16 cellular contexts compared by ENCODE assay signal in genomic region chrX:97882306-97882705, GRCh38.
"Had no signal": no experiment of that assay in that cellular context is flagged by ENCODE, and none has a peak within 500 bp of the region (broad histone marks: within the 10 kb centered on the region; RNA-seq: fewer than 3 reads in every experiment).

No MANE protein-coding gene starts in this region.

- H3K36me3 Mint-ChIP-seq: activated naive CD8-positive, alpha-beta T cell; stimulated activated effector memory CD8-positive, alpha-beta T cell treated with anti-CD3 and anti-CD28 coated beads, Interleukin-12 subunit alpha, Interleukin-12 subunit beta, amount 100 ng/mL, for 72 hours had no signal

- DNase-seq: activated CD4-positive, alpha-beta T cell treated with anti-CD3 and anti-CD28 coated beads, Interleukin-2, amount 50 U/mL, for 48 hours; activated gamma-delta T cell treated with Interleukin-2 at 50 U/mL for 16 hours; activated T-cell treated with anti-CD3 and anti-CD28 coated beads for 4 hours; amniotic stem cell; heart right ventricle; mesenchymal stem cell; sigmoid colon; stimulated activated CD4-positive, alpha-beta T cell treated with anti-CD3 and anti-CD28 coated beads, Interleukin-4, amount 100 ng/mL, for 24 hours; stomach; SW 1271; T-helper 2 cell had no signal

- H3K27me3 Mint-ChIP-seq: activated naive CD8-positive, alpha-beta T cell had no signal

- H3K4me3 Mint-ChIP-seq: activated naive CD8-positive, alpha-beta T cell; activated T-helper 1 cell treated with anti-CD3 and anti-CD28 coated beads, Interleukin-12 subunit alpha, Interleukin-12 subunit beta, Interleukin-2, Interleukin-4 antibody, amounts not matched to agents 30 ng/mL and 10 ng/mL and 1 ng/mL, durations not matched to agents 14 hours and 24 hours and 36 hours; nephron; stimulated activated effector memory CD8-positive, alpha-beta T cell treated with anti-CD3 and anti-CD28 coated beads, Interleukin-12 subunit alpha, Interleukin-12 subunit beta, amount 100 ng/mL, for 72 hours had no signal

- H3K27ac Mint-ChIP-seq: activated naive CD8-positive, alpha-beta T cell; activated T-helper 1 cell treated with anti-CD3 and anti-CD28 coated beads, Interleukin-12 subunit alpha, Interleukin-12 subunit beta, Interleukin-2, Interleukin-4 antibody, amounts not matched to agents 30 ng/mL and 10 ng/mL and 1 ng/mL, durations not matched to agents 14 hours and 24 hours and 36 hours; nephron; stimulated activated effector memory CD8-positive, alpha-beta T cell treated with anti-CD3 and anti-CD28 coated beads, Interleukin-12 subunit alpha, Interleukin-12 subunit beta, amount 100 ng/mL, for 72 hours had no signal

- H3K4me3 ChIP-seq: cardiac muscle cell, heart right ventricle, sigmoid colon, stomach had no signal

- H3K4me1 Mint-ChIP-seq: nephron; stimulated activated effector memory CD8-positive, alpha-beta T cell treated with anti-CD3 and anti-CD28 coated beads, Interleukin-12 subunit alpha, Interleukin-12 subunit beta, amount 100 ng/mL, for 72 hours had no signal

- ATAC-seq: heart right ventricle; stimulated activated effector memory CD8-positive, alpha-beta T cell treated with anti-CD3 and anti-CD28 coated beads, Interleukin-12 subunit alpha, Interleukin-12 subunit beta, amount 100 ng/mL, for 72 hours had no signal

- H3K9me3 Mint-ChIP-seq: activated T-helper 1 cell treated with anti-CD3 and anti-CD28 coated beads, Interleukin-12 subunit alpha, Interleukin-12 subunit beta, Interleukin-2, Interleukin-4 antibody, amounts not matched to agents 30 ng/mL and 10 ng/mL and 1 ng/mL, durations not matched to agents 14 hours and 24 hours and 36 hours; nephron; stimulated activated effector memory CD8-positive, alpha-beta T cell treated with anti-CD3 and anti-CD28 coated beads, Interleukin-12 subunit alpha, Interleukin-12 subunit beta, amount 100 ng/mL, for 72 hours had no signal
